8 cellular contexts compared by ENCODE assay signal in the genomic region with DNA sequence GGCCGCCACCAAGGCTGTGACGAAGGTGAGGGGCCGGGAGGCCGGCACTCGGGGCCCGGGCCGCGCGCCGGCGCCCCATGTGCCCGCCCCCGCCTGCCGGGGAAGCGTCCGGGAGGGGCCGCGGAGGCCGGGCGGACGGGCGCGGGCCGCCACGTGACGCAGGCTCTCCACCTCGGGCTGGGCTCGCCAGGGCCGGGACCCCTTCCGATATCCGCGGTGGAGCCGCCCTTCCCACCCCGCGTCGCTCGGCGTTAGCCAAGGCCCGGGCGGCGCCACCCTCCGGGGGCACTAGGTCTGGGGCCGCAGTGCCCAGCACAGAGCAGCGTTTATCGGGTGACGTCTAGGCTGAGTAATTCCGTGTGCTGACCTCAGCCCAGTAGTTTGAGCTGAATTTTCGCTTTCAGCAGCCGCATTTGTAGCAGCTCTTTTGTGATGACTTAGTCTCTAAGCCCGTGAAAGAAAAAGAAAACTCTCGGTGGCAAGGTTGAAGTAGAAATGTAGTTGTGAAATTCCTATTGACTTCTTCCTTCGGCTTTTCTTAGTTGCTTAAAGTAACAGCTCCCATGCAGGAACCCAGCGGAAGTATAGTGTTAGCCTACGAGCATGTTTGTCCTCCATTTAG. TPM values are rescaled to one million over a fixed set of nuclear protein-coding genes. Genes with fewer than 3 reads are reported as not detected.
DNase-seq lines count a peak whose midpoint lies in the region; ATAC-seq and FAIRE-seq lines count a peak whose summit lies in the region.

No MANE protein-coding gene starts in this region.

- H2AFZ ChIP-seq in mesenchymal stem cell (ENCODE audit: low read depth, low read length): peak overlapping the region; percentile 70

- peak; percentile 33 for ATAC-seq in HG03457 (IDR thresholded peaks at IDR 0.05; ENCODE audit: unreplicated experiment)

- peak overlapping the region; percentile 90 for H4K8ac ChIP-seq in mesenchymal stem cell (ENCODE audit: low read length)

- H3K9me3 Mint-ChIP-seq in activated CD4-positive, alpha-beta T cell treated with anti-CD3 and anti-CD28 coated beads, Interleukin-2, amount 10 ng/mL, durations not matched to agents 24 days and 14 days: no peaks in the 10 kb centered on the region

- FAIRE-seq in GM19239 (lab: Jason Lieb, UNC): peak; percentile 83

- WGBS in mesenchymal stem cell: under 1% methylated on average over 43 of the region's 54 CpGs

- no peaks in the 10 kb centered on the region for H3K9me3 ChIP-seq in mesenchymal stem cell (ENCODE audit: control insufficient read depth, low read length)

- H2AK5ac ChIP-seq in mesenchymal stem cell (ENCODE audit: low read length, severe bottlenecking): no peak overlapping the region

- H3K18ac ChIP-seq in mesenchymal stem cell (ENCODE audit: low read depth in 1 of 2, low read length in 2 of 2): peak overlapping the region; percentile 96 to 97

- H2BK12ac ChIP-seq in mesenchymal stem cell (ENCODE audit: low read length in 2 of 2): peak overlapping the region in 1 of 2 experiments; percentile 39

- peaks cover 4% of the 10 kb centered on the region for H3K79me1 ChIP-seq in mesenchymal stem cell (replicated peaks; ENCODE audit: low read length, poor library complexity, severe bottlenecking)

- DNase-seq in A172 (ENCODE audit: low spot score) (peak; percentile 57), GM19239 (ENCODE audit: insufficient read length, low spot score) (no peak), ecto neural progenitor cell (ENCODE audit: low spot score) (peak; percentile 80), mesenchymal stem cell (peak; percentile 85), NCI-H774 (lab: John Stamatoyannopoulos, UW) (no peak)
- peak; percentile 91 for DNase-seq in activated CD4-positive, alpha-beta T cell treated with anti-CD3 and anti-CD28 coated beads, Interleukin-2, amount 10 ng/mL, durations not matched to agents 24 days and 14 days
- DNase-seq in stimulated activated CD8-positive, alpha-beta memory T cell treated with anti-CD3 and anti-CD28 coated beads, Interleukin-15, amount 100 ng/mL, for 48 hours (ENCODE audit: low read depth in 2 of 2): peak; percentile 73 to 78

- peak overlapping the region; percentile 94 for H2BK120ac ChIP-seq in mesenchymal stem cell (ENCODE audit: low read depth, low read length)

- peak overlapping the region; percentile 98 for H3K9ac ChIP-seq in mesenchymal stem cell (ENCODE audit: low read length)

- peaks cover 9% of the 10 kb centered on the region for H3K4me1 ChIP-seq in mesenchymal stem cell (ENCODE audit: control insufficient read depth, insufficient read depth, low read depth, low read length)

- peaks cover 54% of the 10 kb centered on the region for H3K4me1 Mint-ChIP-seq in activated CD4-positive, alpha-beta T cell treated with anti-CD3 and anti-CD28 coated beads, Interleukin-2, amount 10 ng/mL, durations not matched to agents 24 days and 14 days

- H3K4me3 ChIP-seq in mesenchymal stem cell (ENCODE audit: insufficient read depth in 1 of 2, low read depth in 1 of 2, low read length in 2 of 2): peak overlapping the region; percentile 82 to 94

- H3K14ac ChIP-seq in mesenchymal stem cell (ENCODE audit: low read length in 2 of 2): peak overlapping the region in 1 of 2 experiments; percentile 77

- peak overlapping the region; percentile 90 for H2BK5ac ChIP-seq in mesenchymal stem cell (ENCODE audit: low read depth, low read length, poor library complexity, severe bottlenecking)

- H2BK15ac ChIP-seq in mesenchymal stem cell (ENCODE audit: low read depth, poor library complexity, severe bottlenecking): peak overlapping the region; percentile 77

- H3K4ac ChIP-seq in mesenchymal stem cell (ENCODE audit: low read depth in 1 of 2, low read length in 2 of 2): peak overlapping the region in 1 of 2 experiments; percentile 98

- H3K36me3 Mint-ChIP-seq in activated CD4-positive, alpha-beta T cell treated with anti-CD3 and anti-CD28 coated beads, Interleukin-2, amount 10 ng/mL, durations not matched to agents 24 days and 14 days (ENCODE audit: low read depth): peaks cover 46% of the 10 kb centered on the region

- peak overlapping the region; percentile 91 for H4K91ac ChIP-seq in mesenchymal stem cell (ENCODE audit: low read length)

- H3K27me3 Mint-ChIP-seq in activated CD4-positive, alpha-beta T cell treated with anti-CD3 and anti-CD28 coated beads, Interleukin-2, amount 10 ng/mL, durations not matched to agents 24 days and 14 days: no peaks in the 10 kb centered on the region

- intact Hi-C loops in activated CD4-positive, alpha-beta T cell treated with anti-CD3 and anti-CD28 coated beads, Interleukin-2, amount 10 ng/mL, durations not matched to agents 24 days and 14 days (cut with micrococcal nuclease): loop anchor here (1.0 to 5.0 kb wide), 3 partner anchors 21 to 913 kb away; partner anchors contain the start of genes ANAPC13 and CEP63

- H3K4me2 ChIP-seq in mesenchymal stem cell (ENCODE audit: low read length, poor library complexity, severe bottlenecking): peak overlapping the region; percentile 90

- H3K4me3 Mint-ChIP-seq in activated CD4-positive, alpha-beta T cell treated with anti-CD3 and anti-CD28 coated beads, Interleukin-2, amount 10 ng/mL, durations not matched to agents 24 days and 14 days: peak overlapping the region; percentile 91

- H3K27me3 ChIP-seq in mesenchymal stem cell (ENCODE audit: control insufficient read depth in 1 of 2, insufficient read depth in 1 of 2, low read length in 2 of 2): no peaks in the 10 kb centered on the region

- peak overlapping the region; percentile 92 for H3K27ac Mint-ChIP-seq in activated CD4-positive, alpha-beta T cell treated with anti-CD3 and anti-CD28 coated beads, Interleukin-2, amount 10 ng/mL, durations not matched to agents 24 days and 14 days

- H3K27ac ChIP-seq in mesenchymal stem cell (ENCODE audit: low read length, poor library complexity, severe bottlenecking): peak overlapping the region; percentile 90

- H3K36me3 ChIP-seq in mesenchymal stem cell (ENCODE audit: control insufficient read depth in 1 of 2, insufficient read depth in 2 of 2, low read depth in 1 of 2, low read length in 2 of 2): peaks cover 4 to 42% of the 10 kb centered on the region in 2 experiments

- no peak overlapping the region for H3K23ac ChIP-seq in mesenchymal stem cell (ENCODE audit: low read length in 2 of 2)

RNA-seq across cellular contexts. Expression of gene CDV3, which starts 0.9 kb away (rescaled TPM):
- 239 and 271 TPM in 2 replicates for total RNA-seq in A172 (2014; rRNA removed; shearing (Covaris generic))
- 275 and 281 TPM in 2 replicates for total RNA-seq in activated CD4-positive, alpha-beta T cell treated with anti-CD3 and anti-CD28 coated beads, Interleukin-2, amount 10 ng/mL, durations not matched to agents 24 days and 14 days
- polyA plus RNA-seq in mesenchymal stem cell (2013, experiment 1 of 2): 149 TPM
- polyA plus RNA-seq in mesenchymal stem cell (2013, experiment 2 of 2): 153 TPM

Comparison
In these comparisons a context has a peak if more than half of its experiments do, and no peak if none do; other contexts are left out.
1. DNase-seq: peak in A172 (single experiment), activated CD4-positive, alpha-beta T cell treated with anti-CD3 and anti-CD28 coated beads, Interleukin-2, amount 10 ng/mL, durations not matched to agents 24 days and 14 days (single experiment), ecto neural progenitor cell (single experiment), mesenchymal stem cell (single experiment) and stimulated activated CD8-positive, alpha-beta memory T cell treated with anti-CD3 and anti-CD28 coated beads, Interleukin-15, amount 100 ng/mL, for 48 hours (2 of 2); none in GM19239 (single experiment) and NCI-H774 (single experiment).